1 cellular context compared by ENCODE assay signal in genomic region chr6:43785220-43785752, GRCh38.
TF ChIP-seq lines count a peak whose summit lies in the region.

No MANE protein-coding gene starts in this region.

TF ChIP-seq in HepG2, 621 proteins besides CTCF, POLR2A, EP300 and RAD21 (continued from another document):
- no peak for TF ChIP-seq MTF1 (CRISPR knock-in tag; IDR thresholded peaks at IDR 0.05)
- TF ChIP-seq MED1 (CRISPR knock-in tag; IDR thresholded peaks at IDR 0.05) = no peak
- TF ChIP-seq ZNF749 (CRISPR knock-in tag; IDR thresholded peaks at IDR 0.05; ENCODE audit: borderline replicate concordance) = no peak
- no peak for TF ChIP-seq ZSCAN22 (CRISPR knock-in tag; IDR thresholded peaks at IDR 0.05)
- TF ChIP-seq ZNF777 (CRISPR knock-in tag; IDR thresholded peaks at IDR 0.05) = no peak
- TF ChIP-seq ZNF687 (CRISPR knock-in tag; IDR thresholded peaks at IDR 0.05) = peak; percentile 23; the same call in 1 of the 2 replicates
- TF ChIP-seq ZNF576 (CRISPR knock-in tag; IDR thresholded peaks at IDR 0.05) = no peak
- 0 out of 2 replicates have a peak, but pooled peaks have one; percentile 24 for TF ChIP-seq KDM5B (CRISPR knock-in tag; IDR thresholded peaks at IDR 0.05; ENCODE audit: borderline replicate concordance)
- TF ChIP-seq CENPBD1 (CRISPR knock-in tag; IDR thresholded peaks at IDR 0.05; ENCODE audit: borderline replicate concordance, low read depth) = no peak
- 0 out of 2 replicates have a peak, but pooled peaks have one; percentile 4 for TF ChIP-seq ZBTB33 (CRISPR knock-in tag; IDR thresholded peaks at IDR 0.05)
- TF ChIP-seq ZBTB20 (CRISPR knock-in tag; IDR thresholded peaks at IDR 0.05; ENCODE audit: borderline replicate concordance, low read depth) = no peak
- no peak for TF ChIP-seq HOMEZ (CRISPR knock-in tag; IDR thresholded peaks at IDR 0.05; ENCODE audit: low read depth)
- TF ChIP-seq RBM22 (optimal IDR thresholded peaks at IDR 0.05; ENCODE audit: low read length) = peak; percentile 81
- peak; percentile 60 for TF ChIP-seq RBFOX2 (IDR thresholded peaks at IDR 0.05; ENCODE audit: low read depth, low read length)
- TF ChIP-seq ZNF343 (CRISPR knock-in tag; IDR thresholded peaks at IDR 0.05) = no peak
- no peak for TF ChIP-seq ZNF605 (CRISPR knock-in tag; IDR thresholded peaks at IDR 0.05)
- TF ChIP-seq POLR2AphosphoS5 (IDR thresholded peaks at IDR 0.05; ENCODE audit: low read depth, low read length) = peak; percentile 71
- peak; percentile 46; the same call in 1 of the 2 replicates for TF ChIP-seq HIVEP1 (CRISPR knock-in tag; IDR thresholded peaks at IDR 0.05)
- TF ChIP-seq AGO2 (optimal IDR thresholded peaks at IDR 0.05; ENCODE audit: low read depth, low read length) = peak; percentile 55
- no peak for TF ChIP-seq RAD51 (IDR thresholded peaks at IDR 0.05; ENCODE audit: borderline replicate concordance)
- 0 out of 2 replicates have a peak, but pooled peaks have one; percentile 37 for TF ChIP-seq ZBTB38 (CRISPR knock-in tag; IDR thresholded peaks at IDR 0.05)
- no peak for TF ChIP-seq ZNF883 (CRISPR knock-in tag; IDR thresholded peaks at IDR 0.05; ENCODE audit: not compliant biosample characterization)
- TF ChIP-seq ATF6 (CRISPR knock-in tag; conservative IDR thresholded peaks at IDR 0.05) = no peak
- no peak for TF ChIP-seq SOX5 (CRISPR knock-in tag; IDR thresholded peaks at IDR 0.05; ENCODE audit: borderline replicate concordance)
